Comparison of ENCODE assay signal across 11 cellular contexts in the genomic region with DNA sequence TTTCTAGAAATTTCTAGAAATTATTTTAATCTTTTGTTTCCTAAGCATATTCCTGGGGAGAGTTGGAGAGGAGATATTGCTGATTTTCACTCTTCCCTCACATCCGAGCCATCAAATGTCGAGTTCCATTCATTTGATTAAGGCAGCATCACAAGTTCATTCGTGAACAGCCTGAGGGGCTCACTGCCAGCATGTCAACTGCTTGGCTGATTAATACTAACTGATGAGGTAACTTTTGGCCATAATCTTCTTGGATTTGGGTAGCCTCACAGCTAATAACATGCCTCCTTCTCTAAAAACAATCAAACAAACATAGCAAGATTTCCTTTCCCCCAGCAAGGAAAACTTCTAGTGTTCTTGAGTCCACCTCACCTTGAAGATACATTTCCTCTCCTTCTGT.
A peak's percentile ranks its signal among the peaks of the same experiment; 100 is the strongest.
DNase-seq lines count a peak whose midpoint lies in the region; ATAC-seq and TF ChIP-seq lines count a peak whose summit lies in the region.
"Had no signal": no experiment of that assay in that cellular context is flagged by ENCODE, and none has a peak within 500 bp of the region (broad histone marks: within the 10 kb centered on the region; RNA-seq: fewer than 3 reads in every experiment).

No MANE protein-coding gene starts in this region.

- H3K9me2 ChIP-seq in HCT116 (ENCODE audit: insufficient read depth): no peaks in the 10 kb centered on the region

- peaks cover 0 to 11% of the 10 kb centered on the region in 2 experiments; a peak in 1 of 4 replicates for H3K36me3 ChIP-seq in HCT116 (ENCODE audit: control insufficient read depth in 1 of 2, insufficient read depth in 2 of 2, low read length in 2 of 2)
- peaks cover 0 to 3% of the 10 kb centered on the region in 2 experiments for H3K36me3 ChIP-seq in mesenchymal stem cell (ENCODE audit: control insufficient read depth in 1 of 2, insufficient read depth in 2 of 2, low read depth in 1 of 2, low read length in 2 of 2)
- H3K36me3 ChIP-seq: BLaER1 treated with 17β-estradiol and CSF1 and Interleukin-3, amounts not matched to agents 10 nM and 100 nM; pancreas had no signal

- WGBS in mesenchymal stem cell: 97% methylated on average over 3 of the region's 3 CpGs

- no peak overlapping the region for H4K8ac ChIP-seq in mesenchymal stem cell (ENCODE audit: low read length)

- TF ChIP-seq RAD21 in HCT116 (IDR thresholded peaks at IDR 0.05; ENCODE audit: low read depth): no peak

- no peak overlapping the region for H2AK5ac ChIP-seq in mesenchymal stem cell (ENCODE audit: low read length, severe bottlenecking)

- H3K9ac ChIP-seq in HCT116 (ENCODE audit: low read length): no peak overlapping the region
- no peak overlapping the region for H3K9ac ChIP-seq in mesenchymal stem cell (ENCODE audit: low read length)
- H3K9ac ChIP-seq: BLaER1 treated with 17β-estradiol and CSF1 and Interleukin-3, amounts not matched to agents 10 nM and 100 nM had no signal

- no peak overlapping the region for H3K27ac ChIP-seq in HCT116 (ENCODE audit: low read depth, low read length)
- H3K27ac ChIP-seq in mesenchymal stem cell (ENCODE audit: low read length, poor library complexity, severe bottlenecking): no peak overlapping the region
- H3K27ac ChIP-seq: BLaER1 treated with 17β-estradiol and CSF1 and Interleukin-3, amounts not matched to agents 10 nM and 100 nM; pancreas had no signal

- POLR2A ChIA-PET in HCT116 (lab: Charles Lee): interaction anchor here (0.6 kb wide), 1 partner anchor 260 kb away, joined by 3 read pairs; no protein-coding TSS in a partner anchor

- H3K4ac ChIP-seq in mesenchymal stem cell (ENCODE audit: low read depth in 1 of 2, low read length in 2 of 2): no peak overlapping the region

- H3K27me3 ChIP-seq in HCT116 (ENCODE audit: insufficient read depth, low read length) (no peaks in the 10 kb centered on the region), mesenchymal stem cell (ENCODE audit: control insufficient read depth in 1 of 2, insufficient read depth in 1 of 2, low read length in 2 of 2) (no peaks in the 10 kb centered on the region)
- H3K27me3 ChIP-seq: BLaER1 treated with 17β-estradiol and CSF1 and Interleukin-3, amounts not matched to agents 10 nM and 100 nM; pancreas had no signal

- no peak overlapping the region for H2BK120ac ChIP-seq in mesenchymal stem cell (ENCODE audit: low read depth, low read length)

- H3K4me3 ChIP-seq in HCT116 (replicated peaks in 1 of 2; ENCODE audit: low read depth in 1 of 2, low read length in 2 of 2) (no peak overlapping the region), mesenchymal stem cell (ENCODE audit: insufficient read depth in 1 of 2, low read depth in 1 of 2, low read length in 2 of 2) (peak overlapping the region in 1 of 2 experiments; percentile 16)
- H3K4me3 ChIP-seq: BLaER1 treated with 17β-estradiol and CSF1 and Interleukin-3, amounts not matched to agents 10 nM and 100 nM; pancreas had no signal

- H3K9me3 ChIP-seq in HCT116 (ENCODE audit: control insufficient read depth in 1 of 2, insufficient read depth in 1 of 2, low read depth in 1 of 2, low read length in 2 of 2): no peaks in the 10 kb centered on the region
- no peaks in the 10 kb centered on the region for H3K9me3 ChIP-seq in mesenchymal stem cell (ENCODE audit: control insufficient read depth, low read length)
- H3K9me3 ChIP-seq: BLaER1 treated with 17β-estradiol and CSF1 and Interleukin-3, amounts not matched to agents 10 nM and 100 nM; pancreas had no signal

- H2AFZ ChIP-seq in HCT116 (ENCODE audit: low read depth, low read length, poor library complexity, severe bottlenecking): no peak overlapping the region
- no peak overlapping the region for H2AFZ ChIP-seq in mesenchymal stem cell (ENCODE audit: low read depth, low read length)

- no peak for TF ChIP-seq CTCF in HCT116 (IDR thresholded peaks at IDR 0.05 in 2 of 3, conservative IDR thresholded peaks at IDR 0.05 in 1 of 3; ENCODE audit: borderline replicate concordance in 1 of 3, insufficient read depth in 1 of 3, low read depth in 2 of 3, low read length in 2 of 3)

- H3K4me2 ChIP-seq in HCT116 (ENCODE audit: low read length) (peak overlapping the region; percentile 29; the same call in 1 of the 2 replicates), mesenchymal stem cell (ENCODE audit: low read length, poor library complexity, severe bottlenecking) (no peak overlapping the region)
- H3K4me2 ChIP-seq: BLaER1 treated with 17β-estradiol and CSF1 and Interleukin-3, amounts not matched to agents 10 nM and 100 nM had no signal

- no peak overlapping the region for H3K18ac ChIP-seq in mesenchymal stem cell (ENCODE audit: low read depth in 1 of 2, low read length in 2 of 2)

- peaks cover 31% of the 10 kb centered on the region for H3K79me2 ChIP-seq in HCT116 (ENCODE audit: insufficient read depth, low read length)

- H3K14ac ChIP-seq in mesenchymal stem cell (ENCODE audit: low read length in 2 of 2): no peak overlapping the region

- DNase-seq in Ammon's horn (ENCODE audit: low spot score) (peak; percentile 35), HCT116 (ENCODE audit: low read depth, low spot score) (no peak), cerebellar nuclear complex (lab: John Stamatoyannopoulos, UW) (peak; percentile 19 to 54), medulla oblongata (ENCODE audit: extremely low spot score) (peak; percentile 46), mesenchymal stem cell (no peak), NCI-H1436 (lab: John Stamatoyannopoulos, UW) (no peak)
- DNase-seq: erythroblast, pancreas had no signal

- BruUV-seq in HCT116 (replicated peaks; lab: Mats Ljungman, UMichigan): no TSS peak

- no peak overlapping the region for H2BK5ac ChIP-seq in mesenchymal stem cell (ENCODE audit: low read depth, low read length, poor library complexity, severe bottlenecking)

- H4K20me1 ChIP-seq in HCT116 (ENCODE audit: insufficient read depth): no peaks in the 10 kb centered on the region
- H4K20me1 ChIP-seq: BLaER1 treated with 17β-estradiol and CSF1 and Interleukin-3, amounts not matched to agents 10 nM and 100 nM had no signal

- H3K4me1 ChIP-seq in HCT116 (ENCODE audit: control insufficient read depth in 1 of 2, insufficient read depth in 2 of 2, low read length in 2 of 2): peaks cover 70 to 77% of the 10 kb centered on the region in 2 experiments
- peaks cover 2% of the 10 kb centered on the region for H3K4me1 ChIP-seq in mesenchymal stem cell (ENCODE audit: control insufficient read depth, insufficient read depth, low read depth, low read length)
- H3K4me1 ChIP-seq: pancreas had no signal

- no peak overlapping the region for H4K91ac ChIP-seq in mesenchymal stem cell (ENCODE audit: low read length)

- intact Hi-C loops in HCT116 (cut with micrococcal nuclease): no loop called here

- H2BK12ac ChIP-seq in mesenchymal stem cell (ENCODE audit: low read length in 2 of 2): no peak overlapping the region

- no peak for ATAC-seq in HCT116
- no peak for ATAC-seq in SK-N-SH treated with all-trans-retinoic acid at 6 μM for 48 hours
- ATAC-seq in HG02588 (IDR thresholded peaks at IDR 0.05; ENCODE audit: unreplicated experiment): no peak

- H3K79me1 ChIP-seq in mesenchymal stem cell (replicated peaks; ENCODE audit: low read length, poor library complexity, severe bottlenecking): peaks cover 5% of the 10 kb centered on the region

- H2BK15ac ChIP-seq in mesenchymal stem cell (ENCODE audit: low read depth, poor library complexity, severe bottlenecking): no peak overlapping the region

- CTCF ChIA-PET in HCT116 (lab: Charles Lee): interaction anchor here (1.2 to 1.5 kb wide), 2 partner anchors 294 to 812 kb away, joined by 3 to 5 read pairs; no protein-coding TSS in a partner anchor

- RAD21 ChIA-PET in HCT116 (lab: Charles Lee; ENCODE audit: low non-redundant PET in 1 of 2, low total read pairs in 2 of 2, uncharacterized antibody in 2 of 2, unreplicated experiment in 2 of 2): no interaction called here

- TF ChIP-seq POLR2A in HCT116 (IDR thresholded peaks at IDR 0.05; ENCODE audit: borderline replicate concordance, extremely low read depth, insufficient read depth, insufficient read length): no peak

- no peak overlapping the region for H3K23ac ChIP-seq in mesenchymal stem cell (ENCODE audit: low read length in 2 of 2)

TF ChIP-seq in HCT116, 20 proteins besides CTCF, POLR2A, EP300 and RAD21:
- TF ChIP-seq ELF1 (IDR thresholded peaks at IDR 0.05; ENCODE audit: borderline replicate concordance, low read depth): no peak
- TF ChIP-seq ZNF274 (IDR thresholded peaks at IDR 0.05; ENCODE audit: low read depth, low read length): no peak
- no peak for TF ChIP-seq EZH2 (IDR thresholded peaks at IDR 0.05)
- TF ChIP-seq SP1 (IDR thresholded peaks at IDR 0.05; ENCODE audit: low read depth): 0 out of 2 replicates have a peak, but pooled peaks have one; percentile 9

TF ChIP-seq in SK-N-SH treated with all-trans-retinoic acid at 6 μM for 48 hours, 23 proteins besides CTCF, POLR2A, EP300 and RAD21 (continues in another document):
- TF ChIP-seq ESRRG (CRISPR knock-in tag; IDR thresholded peaks at IDR 0.05): no peak
- no peak for TF ChIP-seq ZNF565 (CRISPR knock-in tag; conservative IDR thresholded peaks at IDR 0.05; ENCODE audit: low read depth)
- TF ChIP-seq TOX (CRISPR knock-in tag; IDR thresholded peaks at IDR 0.05; ENCODE audit: borderline replicate concordance): no peak
- TF ChIP-seq ZNF70 (CRISPR knock-in tag; IDR thresholded peaks at IDR 0.05): no peak
- TF ChIP-seq, protein P1, sequence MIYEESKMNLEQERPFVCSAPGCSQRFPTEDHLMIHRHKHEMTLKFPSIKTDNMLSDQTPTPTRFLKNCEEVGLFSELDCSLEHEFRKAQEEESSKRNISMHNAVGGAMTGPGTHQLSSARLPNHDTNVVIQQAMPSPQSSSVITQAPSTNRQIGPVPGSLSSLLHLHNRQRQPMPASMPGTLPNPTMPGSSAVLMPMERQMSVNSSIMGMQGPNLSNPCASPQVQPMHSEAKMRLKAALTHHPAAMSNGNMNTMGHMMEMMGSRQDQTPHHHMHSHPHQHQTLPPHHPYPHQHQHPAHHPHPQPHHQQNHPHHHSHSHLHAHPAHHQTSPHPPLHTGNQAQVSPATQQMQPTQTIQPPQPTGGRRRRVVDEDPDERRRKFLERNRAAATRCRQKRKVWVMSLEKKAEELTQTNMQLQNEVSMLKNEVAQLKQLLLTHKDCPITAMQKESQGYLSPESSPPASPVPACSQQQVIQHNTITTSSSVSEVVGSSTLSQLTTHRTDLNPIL (CRISPR knock-in tag; IDR thresholded peaks at IDR 0.05; ENCODE audit: low read depth): no peak
- TF ChIP-seq OSR1 (CRISPR knock-in tag; IDR thresholded peaks at IDR 0.05): no peak
- no peak for TF ChIP-seq ZFP30 (CRISPR knock-in tag; IDR thresholded peaks at IDR 0.05)
- no peak for TF ChIP-seq BACH2 (CRISPR knock-in tag; IDR thresholded peaks at IDR 0.05; ENCODE audit: borderline replicate concordance)

Comparison
In these comparisons a context has a peak if more than half of its experiments do, and no peak if none do; other contexts are left out.
1. DNase-seq: peak in Ammon's horn (single experiment), cerebellar nuclear complex (2 of 2) and medulla oblongata (single experiment); none in HCT116 (single experiment), mesenchymal stem cell (single experiment) and NCI-H1436 (single experiment).